In the genomic region with DNA sequence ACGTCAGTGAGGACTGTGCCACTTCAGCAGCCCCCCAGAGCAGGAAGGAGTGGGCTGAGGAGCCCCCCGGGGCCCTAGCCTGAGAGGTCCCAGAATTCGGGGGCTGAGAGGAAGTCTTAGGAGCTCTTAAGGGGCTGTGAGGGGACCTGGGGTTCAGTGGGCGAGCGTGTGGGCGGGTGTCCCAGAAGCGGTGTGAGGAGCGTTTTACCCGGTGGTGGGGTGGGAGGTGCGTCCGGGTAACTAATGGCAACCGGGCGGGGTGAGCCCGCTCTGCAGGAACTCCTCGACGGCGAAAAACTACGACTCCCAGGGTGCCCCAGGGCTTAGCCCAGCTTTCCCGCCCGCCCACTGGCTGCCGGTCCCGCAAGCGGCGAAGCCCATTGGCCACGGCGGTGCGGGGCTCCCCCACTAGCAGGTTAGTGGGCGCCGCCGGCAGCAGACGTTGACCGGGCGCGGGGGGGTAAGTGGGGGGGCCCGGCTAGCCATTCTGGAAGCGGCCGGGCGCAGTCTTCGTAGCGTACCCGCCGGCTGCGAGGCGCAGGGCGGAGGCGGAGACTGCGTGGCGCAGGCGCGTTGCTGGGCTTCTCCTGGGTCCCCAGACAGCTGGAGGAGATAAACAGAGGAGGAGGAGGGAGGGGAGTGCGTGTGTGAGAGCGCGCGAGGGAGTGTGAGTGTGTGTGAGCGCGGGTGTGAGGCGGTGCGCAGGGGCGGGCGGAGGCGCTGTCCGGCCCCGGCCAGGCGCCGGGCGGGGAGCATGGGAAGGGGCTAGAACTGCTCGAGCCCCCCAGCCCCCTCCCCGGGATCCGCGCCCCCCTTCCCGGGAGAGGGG, we compare ENCODE assay signal across 8 cellular contexts. TPM values are rescaled to one million over a fixed set of nuclear protein-coding genes. Genes with fewer than 3 reads are reported as not detected.
DNase-seq lines count a peak whose midpoint lies in the region; ATAC-seq and TF ChIP-seq lines count a peak whose summit lies in the region.

A gene with protein sequence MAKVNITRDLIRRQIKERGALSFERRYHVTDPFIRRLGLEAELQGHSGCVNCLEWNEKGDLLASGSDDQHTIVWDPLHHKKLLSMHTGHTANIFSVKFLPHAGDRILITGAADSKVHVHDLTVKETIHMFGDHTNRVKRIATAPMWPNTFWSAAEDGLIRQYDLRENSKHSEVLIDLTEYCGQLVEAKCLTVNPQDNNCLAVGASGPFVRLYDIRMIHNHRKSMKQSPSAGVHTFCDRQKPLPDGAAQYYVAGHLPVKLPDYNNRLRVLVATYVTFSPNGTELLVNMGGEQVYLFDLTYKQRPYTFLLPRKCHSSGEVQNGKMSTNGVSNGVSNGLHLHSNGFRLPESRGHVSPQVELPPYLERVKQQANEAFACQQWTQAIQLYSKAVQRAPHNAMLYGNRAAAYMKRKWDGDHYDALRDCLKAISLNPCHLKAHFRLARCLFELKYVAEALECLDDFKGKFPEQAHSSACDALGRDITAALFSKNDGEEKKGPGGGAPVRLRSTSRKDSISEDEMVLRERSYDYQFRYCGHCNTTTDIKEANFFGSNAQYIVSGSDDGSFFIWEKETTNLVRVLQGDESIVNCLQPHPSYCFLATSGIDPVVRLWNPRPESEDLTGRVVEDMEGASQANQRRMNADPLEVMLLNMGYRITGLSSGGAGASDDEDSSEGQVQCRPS (plus strand): TSS at position 579 of the 829 bp plus-strand sequence. CDS start 26,423 bp downstream, outside the sequence.

- peak within 1 kb of the TSS; percentile 89 for H2AFZ ChIP-seq in Karpas-422 (ENCODE audit: low read length)

- peak; percentile 100 for DNase-seq in DMS79 treated with DMSO at 0.1 percent for 48 hours (lab: John Stamatoyannopoulos, UW)
- peak; percentile 99 for DNase-seq in Karpas-422
- peak; percentile 97 for DNase-seq in RKO (ENCODE audit: low spot score)
- peak; percentile 99 for DNase-seq in activated T-helper 1 cell treated with Interleukin-2 at 50 U/mL for 16 hours (ENCODE audit: low read depth)
- peak; percentile 98 for DNase-seq in esophagus muscularis mucosa (ENCODE audit: extremely low spot score)
- DNase-seq in myocyte (ENCODE audit: low read depth): peak; percentile 96
- peak; percentile 97 to 99 for DNase-seq in stimulated activated CD8-positive, alpha-beta memory T cell treated with anti-CD3 and anti-CD28 coated beads, Interleukin-7, amount 100 ng/mL, for 48 hours (ENCODE audit: extremely low read depth in 1 of 2, low read depth in 1 of 2)

- no peak for TF ChIP-seq CTCF in esophagus muscularis mucosa (IDR thresholded peaks at IDR 0.05)

- H3K27me3 ChIP-seq in Karpas-422 (ENCODE audit: low read length) (no peaks in the 10 kb centered on the region), esophagus muscularis mucosa (no peaks in the 10 kb centered on the region)

- peaks cover 40% of the 10 kb centered on the region for H3K79me2 ChIP-seq in Karpas-422 (ENCODE audit: low read length)

- H3K36me3 ChIP-seq in Karpas-422 (ENCODE audit: insufficient read depth, low read length) (no peaks in the 10 kb centered on the region), esophagus muscularis mucosa (no peaks in the 10 kb centered on the region)

- H3K4me3 ChIP-seq in Karpas-422 (ENCODE audit: low read length) (peak within 1 kb of the TSS; percentile 67), esophagus muscularis mucosa (peak within 1 kb of the TSS; percentile 79 to 99 (median 92))

- H3K27ac ChIP-seq in Karpas-422 (ENCODE audit: low read length) (peak within 1 kb of the TSS; percentile 64), esophagus muscularis mucosa (replicated peaks in 1 of 4) (peak within 1 kb of the TSS; percentile 89 to 91 (median 90))

- H3K4me1 ChIP-seq in Karpas-422 (ENCODE audit: low read length) (peaks cover 30% of the 10 kb centered on the region), esophagus muscularis mucosa (peaks cover 25 to 37% (median 32%) of the 10 kb centered on the region in 4 donors)

- no peaks in the 10 kb centered on the region for H3K9me2 ChIP-seq in Karpas-422 (replicated peaks; ENCODE audit: insufficient read depth, low read length)

- H3K4me2 ChIP-seq in Karpas-422 (ENCODE audit: low read depth, low read length, poor library complexity, severe bottlenecking): peak within 1 kb of the TSS; percentile 80

- peak; percentile 93 for ATAC-seq in GM21825 (IDR thresholded peaks at IDR 0.05; ENCODE audit: unreplicated experiment)

- 2% methylated on average over 33 of the region's 71 CpGs for WGBS in esophagus muscularis mucosa

- intact Hi-C loops in esophagus muscularis mucosa (cut with DNase I): no loop called here

- H4K20me1 ChIP-seq in Karpas-422 (ENCODE audit: insufficient read depth, low read depth, low read length): no peaks in the 10 kb centered on the region

- peak; percentile 21 for TF ChIP-seq POLR2A in esophagus muscularis mucosa (IDR thresholded peaks at IDR 0.05; ENCODE audit: low read depth)

- H3K9me3 ChIP-seq in Karpas-422 (ENCODE audit: low read length): no peaks in the 10 kb centered on the region
- H3K9me3 ChIP-seq in esophagus muscularis mucosa: no peaks in the 10 kb centered on the region

- H3K9ac ChIP-seq in Karpas-422 (ENCODE audit: low read length): peak within 1 kb of the TSS; percentile 68

- no peak for TF ChIP-seq EP300 in esophagus muscularis mucosa (IDR thresholded peaks at IDR 0.05)

RNA-seq across cellular contexts. Expression of the gene that starts here (rescaled TPM):
- total RNA-seq in Karpas-422 (2014; rRNA removed; shearing (Covaris generic); ENCODE audit: low replicate concordance): 37.0 and 44.1 TPM in 2 replicates
- 10 to 100 TPM; 39.9 to 79.8 (median 62.0) TPM for total RNA-seq in esophagus muscularis mucosa
- 23.7 and 30.1 TPM in 2 replicates for total RNA-seq in myocyte
- 30.5 TPM for polyA plus RNA-seq in myocyte (2012)

Comparison
In these comparisons a context has a peak if more than half of its experiments do, and no peak if none do; other contexts are left out.
1. Peak in every context shown above with its lines: DNase-seq, ATAC-seq, H3K4me3 ChIP-seq and H3K27ac ChIP-seq.